ENCODE assay signal across 8 cellular contexts in the genomic region with DNA sequence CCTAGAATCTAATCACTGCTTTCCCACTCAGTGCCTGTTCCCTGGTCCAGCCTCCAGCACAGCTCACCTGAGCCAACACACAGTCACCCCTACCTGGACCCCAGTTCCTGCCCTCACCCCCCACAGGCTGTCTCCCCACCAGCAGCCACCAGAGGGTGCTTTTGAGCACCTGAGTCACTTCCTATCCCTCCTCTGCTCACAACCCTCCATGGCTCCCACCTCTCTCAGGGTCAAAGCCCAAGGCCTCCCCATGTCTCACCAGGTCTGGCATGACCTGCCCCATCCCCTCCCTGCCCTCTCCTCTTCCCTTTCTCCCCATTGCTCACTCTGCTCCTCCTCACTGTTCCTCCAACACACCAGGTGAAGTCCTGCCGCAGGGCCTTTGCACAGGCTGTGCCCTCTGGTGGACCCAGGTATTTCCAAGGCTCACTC. TPM values are rescaled to one million over a fixed set of nuclear protein-coding genes. Genes with fewer than 3 reads are reported as not detected.
A peak's percentile ranks its signal among the peaks of the same experiment; 100 is the strongest.
DNase-seq lines count a peak whose midpoint lies in the region; ATAC-seq and TF ChIP-seq lines count a peak whose summit lies in the region.

No MANE protein-coding gene starts in this region.

- DNase-seq in activated gamma-delta T cell treated with Interleukin-2 at 50 U/mL for 16 hours (peak; percentile 62), activated gamma-delta T cell (lab: John Stamatoyannopoulos, UW) (no peak), choroid plexus epithelial cell (ENCODE audit: low read depth) (no peak), neuronal stem cell (ENCODE audit: low spot score) (no peak), NCI-H510A treated with DMSO at 0.1 percent for 48 hours (lab: John Stamatoyannopoulos, UW) (no peak), SHP77 (lab: John Stamatoyannopoulos, UW) (no peak)
- DNase-seq in activated CD4-positive, CD25-positive, alpha-beta regulatory T cell treated with anti-CD3 and anti-CD28 coated beads, Interleukin-2, amount 50 U/mL, for 72 hours = peak; percentile 76

- no peaks in the 10 kb centered on the region for H3K36me3 ChIP-seq in neuronal stem cell (replicated peaks in 1 of 2; ENCODE audit: control insufficient read depth in 2 of 2, insufficient read depth in 2 of 2, low read length in 2 of 2)

- no peak overlapping the region for H3K14ac ChIP-seq in neuronal stem cell (ENCODE audit: low read length)

- no peak overlapping the region for H2BK15ac ChIP-seq in neuronal stem cell (ENCODE audit: low read length)

- no peak overlapping the region for H4K8ac ChIP-seq in neuronal stem cell (ENCODE audit: low read depth, low read length)

- H3K4me2 ChIP-seq in neuronal stem cell (ENCODE audit: insufficient read depth, low read length, poor library complexity, severe bottlenecking) = no peak overlapping the region

- no peak overlapping the region for H2BK5ac ChIP-seq in neuronal stem cell (ENCODE audit: low read length)

- H3K23ac ChIP-seq in neuronal stem cell (ENCODE audit: low read depth, low read length, poor library complexity) = no peak overlapping the region

- no peak overlapping the region for H4K91ac ChIP-seq in neuronal stem cell (ENCODE audit: low read depth, low read length, poor library complexity)

- peak overlapping the region; percentile 11 for H2BK12ac ChIP-seq in neuronal stem cell (ENCODE audit: low read length)

- no peaks in the 10 kb centered on the region for H3K27me3 ChIP-seq in neuronal stem cell (ENCODE audit: control insufficient read depth in 3 of 3, insufficient read depth in 3 of 3, low read depth in 1 of 3, low read length in 3 of 3)

- ATAC-seq in GM19395 (IDR thresholded peaks at IDR 0.05; ENCODE audit: unreplicated experiment) = no peak

- TF ChIP-seq CTCF in choroid plexus epithelial cell (conservative IDR thresholded peaks at IDR 0.05; ENCODE audit: low read depth, low read length) = peak; percentile 69

- H3K9ac ChIP-seq in neuronal stem cell (ENCODE audit: low read depth, low read length, poor library complexity) = no peak overlapping the region

- H3K4me1 ChIP-seq in neuronal stem cell (ENCODE audit: control insufficient read depth in 2 of 2, insufficient read depth in 1 of 2, low read depth in 1 of 2, low read length in 2 of 2) = peaks cover 0 to 2% of the 10 kb centered on the region in 2 donors

- no peak overlapping the region for H2AK5ac ChIP-seq in neuronal stem cell (ENCODE audit: low read depth, low read length)

- no peak overlapping the region for H2BK120ac ChIP-seq in neuronal stem cell (ENCODE audit: low read depth, low read length)

- H3K9me3 ChIP-seq in neuronal stem cell (replicated peaks in 1 of 2; ENCODE audit: control insufficient read depth in 2 of 2, insufficient read depth in 1 of 2, low read depth in 1 of 2, low read length in 2 of 2) = no peaks in the 10 kb centered on the region

- WGBS in neuronal stem cell (ENCODE audit: extremely low coverage in 2 of 2, insufficient read length in 2 of 2, insufficient replicate concordance in 1 of 2), 2 donors = no CpG with 5 or more reads among the region's 1 CpG

- no peak overlapping the region for H3K4ac ChIP-seq in neuronal stem cell (ENCODE audit: low read length)

- H3K18ac ChIP-seq in neuronal stem cell (ENCODE audit: low read length) = no peak overlapping the region

- H3K79me1 ChIP-seq in neuronal stem cell (ENCODE audit: low read depth, low read length) = no peaks in the 10 kb centered on the region

- H3K27ac ChIP-seq in neuronal stem cell (replicated peaks; ENCODE audit: low read length) = no peak overlapping the region

- H3K4me3 ChIP-seq in choroid plexus epithelial cell (ENCODE audit: low read depth, low read length) (no peak overlapping the region), neuronal stem cell (ENCODE audit: low read length in 2 of 2) (no peak overlapping the region)

- H2AFZ ChIP-seq in neuronal stem cell (ENCODE audit: low read length) = no peak overlapping the region

RNA-seq across cellular contexts. Expression of a gene that starts 7.1 kb away (rescaled TPM):
- 12.1 TPM for polyA plus RNA-seq in neuronal stem cell (2013, experiment 1 of 2)
- 12.4 TPM for polyA plus RNA-seq in neuronal stem cell (2013, experiment 2 of 2)

Comparison
In these comparisons a context has a peak if more than half of its experiments do, and no peak if none do; other contexts are left out.
1. DNase-seq: peak in activated gamma-delta T cell treated with Interleukin-2 at 50 U/mL for 16 hours (single experiment) and activated CD4-positive, CD25-positive, alpha-beta regulatory T cell treated with anti-CD3 and anti-CD28 coated beads, Interleukin-2, amount 50 U/mL, for 72 hours (single experiment); none in activated gamma-delta T cell (single experiment), choroid plexus epithelial cell (single experiment), neuronal stem cell (single experiment), NCI-H510A treated with DMSO at 0.1 percent for 48 hours (single experiment) and SHP77 (0 of 2).